ENCODE assay signal across 22 cellular contexts in the genomic region with DNA sequence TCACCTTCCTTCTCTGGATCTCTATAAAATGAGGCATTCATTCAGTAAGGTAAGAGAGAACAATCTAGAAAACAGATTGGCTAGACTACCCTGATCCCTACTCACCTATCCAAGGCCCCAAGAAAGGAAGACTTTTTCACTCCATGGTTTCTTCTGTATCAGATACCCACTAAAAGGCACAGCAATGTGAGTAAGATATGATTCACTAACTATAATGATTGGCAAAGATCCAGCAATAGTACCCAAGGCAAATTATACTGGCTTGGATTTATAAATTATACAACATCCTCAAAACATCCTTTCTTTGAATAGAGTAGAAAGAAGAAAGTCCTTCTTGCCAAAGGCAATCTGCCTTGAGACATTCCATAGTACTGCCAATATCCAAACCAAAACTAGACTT.
"Had no signal": no experiment of that assay in that cellular context is flagged by ENCODE, and none has a peak within 500 bp of the region (broad histone marks: within the 10 kb centered on the region; RNA-seq: fewer than 3 reads in every experiment).

No MANE protein-coding gene starts in this region.

- H3K27me3 ChIP-seq: brain microvascular endothelial cell had no signal

- ATAC-seq: activated CD4-positive, alpha-beta T cell treated with anti-CD3 and anti-CD28 coated beads for 36 hours; activated T-cell treated with anti-CD3 and anti-CD28 coated beads, Interleukin-2, amount 50 U/mL, for 72 hours; Panc1; T-helper 17 cell had no signal

- DNase-seq: activated CD4-positive, alpha-beta memory T cell treated with anti-CD3 and anti-CD28 coated beads, Interleukin-2, amount 10 ng/mL, durations not matched to agents 7 days and 5 days; activated CD4-positive, alpha-beta T cell treated with anti-CD3 and anti-CD28 coated beads for 36 hours; activated CD4-positive, alpha-beta T cell treated with anti-CD3 and anti-CD28 coated beads, Interleukin-2, amount 50 U/mL, for 1 hour; activated CD4-positive, CD25-positive, alpha-beta regulatory T cell; activated CD8-positive, alpha-beta memory T cell treated with anti-CD3 and anti-CD28 coated beads, Interleukin-2, amount 50 U/mL, for 4 hours; activated gamma-delta T cell treated with Interleukin-2 at 50 U/mL for 16 hours; activated naive CD4-positive, alpha-beta T cell treated with anti-CD3 and anti-CD28 coated beads, Interleukin-2, amount 10 ng/mL, durations not matched to agents 7 days and 5 days; activated naive CD8-positive, alpha-beta T cell treated with anti-CD3 and anti-CD28 coated beads for 36 hours; activated T-cell treated with anti-CD3 and anti-CD28 coated beads, Interleukin-2, amount 50 U/mL, for 72 hours; brain microvascular endothelial cell; cerebellar nuclear complex; NCI-H1048; NCI-H1930; NCI-H2171 treated with DMSO at 0.1 percent for 48 hours; NCI-H226; NCI-H526 treated with DMSO at 0.1 percent for 48 hours; NCI-H82; SIG-M5; T-helper 17 cell; T-helper 9 cell had no signal

- H3K27ac ChIP-seq: brain microvascular endothelial cell, VCaP had no signal

- H3K36me3 ChIP-seq: brain microvascular endothelial cell had no signal
